Comparison of ENCODE assay signal across 8 cellular contexts in genomic region chr18:76476665-76477561, GRCh38. TPM values are rescaled to one million over a fixed set of nuclear protein-coding genes. Genes with fewer than 3 reads are reported as not detected.
DNase-seq lines count a peak whose midpoint lies in the region; ATAC-seq and TF ChIP-seq lines count a peak whose summit lies in the region.

No MANE protein-coding gene starts in this region.

- H3K27me3 Mint-ChIP-seq in neural progenitor cell (ENCODE audit: insufficient read depth, low read depth) = no peaks in the 10 kb centered on the region

- peaks cover 24% of the 10 kb centered on the region for H3K36me3 Mint-ChIP-seq in neural progenitor cell

- no peak for TF ChIP-seq CTCF in BJ (IDR thresholded peaks at IDR 0.05; ENCODE audit: insufficient read depth, low read depth, low read length)
- TF ChIP-seq CTCF in OCI-LY7 (conservative IDR thresholded peaks at IDR 0.05; ENCODE audit: low read length) = no peak
- TF ChIP-seq CTCF in epithelial cell of proximal tubule (conservative IDR thresholded peaks at IDR 0.05; ENCODE audit: low read depth, low read length) = no peak
- no peak for TF ChIP-seq CTCF in neural progenitor cell (IDR thresholded peaks at IDR 0.05)

- H3K4me3 Mint-ChIP-seq in neural progenitor cell = no peak overlapping the region

- H2AFZ ChIP-seq in OCI-LY7 (ENCODE audit: low read length) = no peak overlapping the region
- no peak overlapping the region for H2AFZ ChIP-seq in neural progenitor cell (replicated peaks)

- no peak overlapping the region for H3K27ac ChIP-seq in OCI-LY7 (ENCODE audit: low read depth, low read length, poor library complexity, severe bottlenecking)
- no peak overlapping the region for H3K27ac ChIP-seq in neural progenitor cell

- peaks cover 1% of the 10 kb centered on the region; the same call in 1 of the 2 replicates for H3K36me3 ChIP-seq in BJ (ENCODE audit: control insufficient read depth, insufficient read depth, low read length)
- peaks cover 7% of the 10 kb centered on the region for H3K36me3 ChIP-seq in OCI-LY7 (ENCODE audit: insufficient read depth, low read length)
- H3K36me3 ChIP-seq in neural progenitor cell = no peaks in the 10 kb centered on the region

- POLR2A ChIA-PET in BJ (lab: Charles Lee) = interaction anchor here (0.6 kb wide), 1 partner anchor 11 kb away, joined by 3 read pairs; no protein-coding TSS in a partner anchor
- POLR2A ChIA-PET in OCI-LY7 (lab: Charles Lee) = interaction anchor here (0.5 kb wide), 1 partner anchor 223 kb away, joined by 3 read pairs; no protein-coding TSS in a partner anchor

- H3K9me2 ChIP-seq in OCI-LY7 (ENCODE audit: insufficient read depth, low read length) = no peaks in the 10 kb centered on the region

- no peak overlapping the region for H3K9ac ChIP-seq in neural progenitor cell

- H4K20me1 ChIP-seq in OCI-LY7 (ENCODE audit: insufficient read depth, low read length) (no peaks in the 10 kb centered on the region; the same call in 1 of the 2 replicates), neural progenitor cell (ENCODE audit: low read depth) (peaks cover 97% of the 10 kb centered on the region)

- no peak overlapping the region for H3K4me2 ChIP-seq in OCI-LY7 (ENCODE audit: low read length)
- H3K4me2 ChIP-seq in neural progenitor cell = peak overlapping the region; percentile 44

- peaks cover 6% of the 10 kb centered on the region for H3F3A ChIP-seq in neural progenitor cell (ENCODE audit: low read depth)

- intact Hi-C loops in OCI-LY7 (cut with micrococcal nuclease; ENCODE audit: unreplicated experiment) = no loop called here

- H3K79me2 ChIP-seq in OCI-LY7 (ENCODE audit: insufficient read depth, low read depth, low read length) (peaks cover 82% of the 10 kb centered on the region), neural progenitor cell (ENCODE audit: low read depth) (peaks cover 99% of the 10 kb centered on the region)

- H3K4me3 ChIP-seq in BJ (ENCODE audit: low read depth, low read length) (peak overlapping the region; percentile 34), OCI-LY7 (ENCODE audit: low read depth, low read length, poor library complexity, severe bottlenecking) (no peak overlapping the region), epithelial cell of proximal tubule (ENCODE audit: low read depth, low read length) (peak overlapping the region; percentile 54), neural progenitor cell (no peak overlapping the region)

- H3K27me3 ChIP-seq in BJ (ENCODE audit: control insufficient read depth, insufficient read depth, low read length) (no peaks in the 10 kb centered on the region), neural progenitor cell (no peaks in the 10 kb centered on the region)

- H3K4me1 ChIP-seq in OCI-LY7 (ENCODE audit: insufficient read depth, low read length, poor library complexity, severe bottlenecking) = no peaks in the 10 kb centered on the region
- H3K4me1 ChIP-seq in neural progenitor cell = peaks cover 36% of the 10 kb centered on the region

- DNase-seq in BJ (ENCODE audit: low read depth) (peak; percentile 86), OCI-LY7 (ENCODE audit: low spot score) (no peak), epithelial cell of proximal tubule (ENCODE audit: low read depth) (peak; percentile 89), neural progenitor cell (ENCODE audit: low spot score) (no peak), anterior cingulate cortex (lab: John Stamatoyannopoulos, UW) (no peak)

- peak; percentile 66 for ATAC-seq in GM21825 (IDR thresholded peaks at IDR 0.05; ENCODE audit: unreplicated experiment)
- no peak for ATAC-seq in HG03520 (IDR thresholded peaks at IDR 0.05; ENCODE audit: unreplicated experiment)
- ATAC-seq in HG03045 (IDR thresholded peaks at IDR 0.05; ENCODE audit: unreplicated experiment) = no peak

- peaks cover 11% of the 10 kb centered on the region for H3K9me3 Mint-ChIP-seq in neural progenitor cell

- peaks cover 32% of the 10 kb centered on the region for H3K4me1 Mint-ChIP-seq in neural progenitor cell

- H3K9me3 ChIP-seq in OCI-LY7 (ENCODE audit: low read length) (no peaks in the 10 kb centered on the region), neural progenitor cell (ENCODE audit: low read depth) (no peaks in the 10 kb centered on the region)

- TSS peak; percentile 20 for BruUV-seq in OCI-LY7 (replicated peaks; lab: Mats Ljungman, UMichigan)

- no peak overlapping the region for H3K27ac Mint-ChIP-seq in neural progenitor cell

- CTCF ChIA-PET in BJ (lab: Yijun Ruan, JAX) = interaction anchor here (1.1 to 4.3 kb wide), 5 partner anchors 9 to 78 kb away, joined by 3 to 25 read pairs (median 4); no protein-coding TSS in a partner anchor
- CTCF ChIA-PET in OCI-LY7 (lab: Charles Lee; ENCODE audit: unreplicated experiment) = no interaction called here

RNA-seq across cellular contexts. Expression of gene ZNF516, which starts 18.1 kb away (rescaled TPM):
- 11.3 and 11.6 TPM in 2 replicates for polyA plus RNA-seq in BJ (2011; rRNA removed)
- polyA minus RNA-seq in BJ (2011; rRNA and poly(A)+ RNA removed) = 24.2 and 27.9 TPM in 2 replicates
- 14.3 and 16.2 TPM in 2 replicates for total RNA-seq in OCI-LY7 (2014; rRNA removed; shearing (Covaris generic))
- total RNA-seq in OCI-LY7 (2022) (32.3 and 38.2 TPM in 2 replicates), epithelial cell of proximal tubule (14.8 and 15.7 TPM in 2 replicates), neural progenitor cell (ENCODE audit: low replicate concordance) (45.5 and 83.3 TPM in 2 replicates)

Comparison
In these comparisons a context has a peak if more than half of its experiments do, and no peak if none do; other contexts are left out.
1. DNase-seq: peak in BJ (single experiment) and epithelial cell of proximal tubule (single experiment); none in OCI-LY7 (single experiment), neural progenitor cell (single experiment) and anterior cingulate cortex (0 of 58).
2. H3K4me3 ChIP-seq: peak in BJ (single experiment) and epithelial cell of proximal tubule (single experiment); none in OCI-LY7 (single experiment) and neural progenitor cell (single experiment).